ENCODE assay signal across 19 cellular contexts in the genomic region with DNA sequence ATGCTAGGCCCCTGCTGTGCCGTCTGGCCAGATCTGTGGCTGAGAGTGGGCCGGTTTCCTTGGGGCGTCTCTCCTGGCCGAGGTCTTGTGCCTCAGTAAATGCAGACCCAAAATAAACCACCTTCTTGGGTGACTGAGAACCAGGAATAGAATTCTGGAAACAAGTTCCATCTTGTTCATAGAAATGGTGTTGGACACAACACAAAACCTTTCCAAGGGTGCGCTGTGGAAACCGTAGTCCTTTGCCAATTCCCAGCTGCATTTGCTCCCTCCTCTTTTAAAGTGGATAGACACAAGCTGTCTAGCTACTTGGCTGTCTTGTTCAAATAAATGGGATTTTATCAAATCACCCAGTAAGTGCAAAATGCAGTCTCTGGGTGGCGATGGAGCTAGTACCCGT.
"Had no signal": no experiment of that assay in that cellular context is flagged by ENCODE, and none has a peak within 500 bp of the region (broad histone marks: within the 10 kb centered on the region; RNA-seq: fewer than 3 reads in every experiment).

No MANE protein-coding gene starts in this region.

- H3K27me3 ChIP-seq: breast epithelium, esophagus squamous epithelium, uterus had no signal

- H3K36me3 ChIP-seq: breast epithelium, esophagus squamous epithelium, thoracic aorta, uterus had no signal

- H3K9me3 ChIP-seq: breast epithelium, esophagus squamous epithelium, thoracic aorta had no signal

- H3K27ac ChIP-seq: epithelial cell of prostate, esophagus squamous epithelium, parathyroid adenoma, thoracic aorta, uterus had no signal

- DNase-seq: activated B cell treated with CpG ODN at 0.5 μM for 24 hours; activated CD8-positive, alpha-beta memory T cell treated with anti-CD3 and anti-CD28 coated beads, Interleukin-2, amount 10 ng/mL, durations not matched to agents 7 days and 5 days; activated CD8-positive, alpha-beta T cell treated with anti-CD3 and anti-CD28 coated beads, Interleukin-2, amount 10 ng/mL, durations not matched to agents 7 days and 5 days; activated naive CD8-positive, alpha-beta T cell treated with anti-CD3 and anti-CD28 coated beads, Interleukin-2, amount 50 U/mL, for 24 hours; activated T-cell treated with anti-CD3 and anti-CD28 coated beads, Interleukin-2, amount 50 U/mL, for 48 hours; dermis blood vessel endothelial cell; effector CD4-positive, alpha-beta T cell; esophagus squamous epithelium; glutamatergic neuron; left cardiac atrium; left ventricle myocardium superior; naive thymus-derived CD8-positive, alpha-beta T cell; right cardiac atrium; stimulated activated naive CD4-positive, alpha-beta T cell; uterus had no signal

- H3K4me1 ChIP-seq: breast epithelium, parathyroid adenoma, uterus had no signal

- H3K4me3 ChIP-seq: breast epithelium, esophagus squamous epithelium, thoracic aorta, uterus had no signal
